Comparison of ENCODE assay signal across 20 cellular contexts in genomic region chr1:18908911-18909771, GRCh38. TPM values are rescaled to one million over a fixed set of nuclear protein-coding genes. Genes with fewer than 3 reads are reported as not detected.
DNase-seq lines count a peak whose midpoint lies in the region; ATAC-seq lines count a peak whose summit lies in the region.
"Had no signal": no experiment of that assay in that cellular context is flagged by ENCODE, and none has a peak within 500 bp of the region (broad histone marks: within the 10 kb centered on the region; RNA-seq: fewer than 3 reads in every experiment).

No MANE protein-coding gene starts in this region.

- H3K4me3 Mint-ChIP-seq in activated CD4-positive, alpha-beta memory T cell treated with anti-CD3 and anti-CD28 coated beads for 36 hours = no peak overlapping the region
- no peak overlapping the region for H3K4me3 Mint-ChIP-seq in activated CD4-positive, alpha-beta memory T cell treated with anti-CD3 and anti-CD28 coated beads, Interleukin-2, amount 10 ng/mL, durations not matched to agents 7 days and 5 days
- H3K4me3 Mint-ChIP-seq in activated T-helper 17 cell treated with anti-CD3 and anti-CD28 coated beads, Interleukin-2, amount 50 U/mL, for 72 hours = peak overlapping the region; percentile 63
- H3K4me3 Mint-ChIP-seq in naive thymus-derived CD4-positive, alpha-beta T cell = no peak overlapping the region

- CTCF ChIA-PET in activated CD4-positive, alpha-beta memory T cell treated with anti-CD3 and anti-CD28 coated beads for 36 hours (lab: Charles Lee) = interaction anchor here (0.9 to 10.8 kb wide), 20 partner anchors 10 to 258 kb away, joined by 3 to 144 read pairs (median 12); partner anchors contain the start of gene IFFO2
- CTCF ChIA-PET in activated CD4-positive, alpha-beta memory T cell treated with anti-CD3 and anti-CD28 coated beads, Interleukin-2, amount 10 ng/mL, durations not matched to agents 7 days and 5 days (lab: Charles Lee) = interaction anchor here (0.5 to 10.3 kb wide), 11 partner anchors 9 to 1303 kb away, joined by 3 to 123 read pairs (median 7); partner anchors contain the start of gene IFFO2
- CTCF ChIA-PET in naive thymus-derived CD4-positive, alpha-beta T cell (lab: Charles Lee) = interaction anchor here (0.6 to 9.1 kb wide), 17 partner anchors 13 to 330 kb away, joined by 3 to 105 read pairs (median 4); no protein-coding TSS in a partner anchor

- H3K27me3 Mint-ChIP-seq in activated CD4-positive, alpha-beta memory T cell treated with anti-CD3 and anti-CD28 coated beads for 36 hours = no peaks in the 10 kb centered on the region
- no peaks in the 10 kb centered on the region for H3K27me3 Mint-ChIP-seq in activated CD4-positive, alpha-beta memory T cell treated with anti-CD3 and anti-CD28 coated beads, Interleukin-2, amount 10 ng/mL, durations not matched to agents 7 days and 5 days
- H3K27me3 Mint-ChIP-seq in activated T-helper 17 cell treated with anti-CD3 and anti-CD28 coated beads, Interleukin-2, amount 50 U/mL, for 72 hours = no peaks in the 10 kb centered on the region
- no peaks in the 10 kb centered on the region for H3K27me3 Mint-ChIP-seq in naive thymus-derived CD4-positive, alpha-beta T cell
- H3K27me3 Mint-ChIP-seq: naive thymus-derived CD8-positive, alpha-beta T cell had no signal

- POLR2A ChIA-PET in activated CD4-positive, alpha-beta memory T cell treated with anti-CD3 and anti-CD28 coated beads for 36 hours (lab: Charles Lee) = interaction anchor here (1.3 to 2.7 kb wide), 2 partner anchors 18 to 45 kb away, joined by 3 to 14 read pairs; no protein-coding TSS in a partner anchor
- POLR2A ChIA-PET in activated CD4-positive, alpha-beta memory T cell treated with anti-CD3 and anti-CD28 coated beads, Interleukin-2, amount 10 ng/mL, durations not matched to agents 7 days and 5 days (lab: Charles Lee) = interaction anchor here (0.6 to 3.8 kb wide), 9 partner anchors 16 to 171 kb away, joined by 3 to 17 read pairs (median 3); partner anchors contain the start of gene IFFO2
- POLR2A ChIA-PET in naive thymus-derived CD4-positive, alpha-beta T cell (lab: Charles Lee) = interaction anchor here (0.9 to 1.2 kb wide), 2 partner anchors 15 to 18 kb away, joined by 4 read pairs; no protein-coding TSS in a partner anchor

- H3K27ac ChIP-seq in naive thymus-derived CD4-positive, alpha-beta T cell (ENCODE audit: low read depth, low read length) = no peak overlapping the region

- peak; percentile 79 for ATAC-seq in activated T-helper 17 cell treated with anti-CD3 and anti-CD28 coated beads, Interleukin-2, amount 50 U/mL, for 72 hours (replicated peaks)
- ATAC-seq in naive thymus-derived CD4-positive, alpha-beta T cell = no peak
- ATAC-seq in HG02884 (IDR thresholded peaks at IDR 0.05; ENCODE audit: unreplicated experiment) = no peak
- ATAC-seq: naive thymus-derived CD8-positive, alpha-beta T cell had no signal

- intact Hi-C loops in activated CD4-positive, alpha-beta memory T cell treated with anti-CD3 and anti-CD28 coated beads for 36 hours (cut with micrococcal nuclease) = loop anchor here (1.0 to 10.0 kb wide), 5 partner anchors 18 to 336 kb away; no protein-coding TSS in a partner anchor
- intact Hi-C loops in naive thymus-derived CD4-positive, alpha-beta T cell (cut with micrococcal nuclease) = loop anchor here (5.0 to 10.0 kb wide), 3 partner anchors 103 to 686 kb away; partner anchors contain the start of gene UBR4 (in 1 of the 2)

- H3K4me1 ChIP-seq in naive thymus-derived CD4-positive, alpha-beta T cell (ENCODE audit: control insufficient read depth in 2 of 2, insufficient read depth in 2 of 2, low read length in 2 of 2) = peaks cover 0 to 4% of the 10 kb centered on the region in 2 donors

- DNase-seq in activated CD4-positive, alpha-beta memory T cell treated with anti-CD3 and anti-CD28 coated beads for 36 hours = peak; percentile 45
- DNase-seq in activated CD4-positive, alpha-beta memory T cell treated with anti-CD3 and anti-CD28 coated beads, Interleukin-2, amount 10 ng/mL, durations not matched to agents 7 days and 5 days = no peak
- DNase-seq in GF-D8 (lab: John Stamatoyannopoulos, UW) = peak; percentile 38
- no peak for DNase-seq in naive thymus-derived CD4-positive, alpha-beta T cell
- no peak for DNase-seq in KBM-7
- no peak for DNase-seq in kidney glomerular epithelial cell (lab: John Stamatoyannopoulos, UW)
- DNase-seq: activated CD8-positive, alpha-beta memory T cell treated with anti-CD3 and anti-CD28 coated beads, Interleukin-2, amount 50 U/mL, for 4 hours; DMS153; dorsolateral prefrontal cortex; hippocampal formation; naive thymus-derived CD8-positive, alpha-beta T cell; NCI-H1105; NCI-H2171; NK-92 treated with Interleukin-12 subunit alpha and Interleukin-12 subunit beta, amount 100 ng/mL, for 24 hours; SHP77 treated with DMSO at 0.1 percent for 48 hours had no signal

- peaks cover 14% of the 10 kb centered on the region for H3K9me3 Mint-ChIP-seq in activated CD4-positive, alpha-beta memory T cell treated with anti-CD3 and anti-CD28 coated beads for 36 hours
- H3K9me3 Mint-ChIP-seq in activated CD4-positive, alpha-beta memory T cell treated with anti-CD3 and anti-CD28 coated beads, Interleukin-2, amount 10 ng/mL, durations not matched to agents 7 days and 5 days = no peaks in the 10 kb centered on the region
- H3K9me3 Mint-ChIP-seq in activated T-helper 17 cell treated with anti-CD3 and anti-CD28 coated beads, Interleukin-2, amount 50 U/mL, for 72 hours = no peaks in the 10 kb centered on the region
- no peaks in the 10 kb centered on the region for H3K9me3 Mint-ChIP-seq in naive thymus-derived CD4-positive, alpha-beta T cell
- H3K9me3 Mint-ChIP-seq: naive thymus-derived CD8-positive, alpha-beta T cell had no signal

- H3K27me3 ChIP-seq in naive thymus-derived CD4-positive, alpha-beta T cell (ENCODE audit: control insufficient read depth in 2 of 2, insufficient read depth in 2 of 2, low read length in 2 of 2) = no peaks in the 10 kb centered on the region
- H3K27me3 ChIP-seq: dorsolateral prefrontal cortex had no signal

- no peaks in the 10 kb centered on the region for H3K9me3 ChIP-seq in naive thymus-derived CD4-positive, alpha-beta T cell (ENCODE audit: control insufficient read depth in 2 of 3, low read length in 3 of 3)

- H3K36me3 Mint-ChIP-seq in activated CD4-positive, alpha-beta memory T cell treated with anti-CD3 and anti-CD28 coated beads for 36 hours = peaks cover 58% of the 10 kb centered on the region
- peaks cover 43% of the 10 kb centered on the region for H3K36me3 Mint-ChIP-seq in activated CD4-positive, alpha-beta memory T cell treated with anti-CD3 and anti-CD28 coated beads, Interleukin-2, amount 10 ng/mL, durations not matched to agents 7 days and 5 days (ENCODE audit: low read depth)
- H3K36me3 Mint-ChIP-seq in activated T-helper 17 cell treated with anti-CD3 and anti-CD28 coated beads, Interleukin-2, amount 50 U/mL, for 72 hours (ENCODE audit: low read depth) = peaks cover 81% of the 10 kb centered on the region
- peaks cover 6 to 34% (median 12%) of the 10 kb centered on the region in 5 donors for H3K36me3 Mint-ChIP-seq in naive thymus-derived CD4-positive, alpha-beta T cell

- peaks cover 7 to 54% (median 15%) of the 10 kb centered on the region in 3 experiments for H3K36me3 ChIP-seq in naive thymus-derived CD4-positive, alpha-beta T cell (ENCODE audit: control insufficient read depth in 2 of 3, insufficient read depth in 3 of 3, low read length in 3 of 3)

- in situ Hi-C loops in KBM-7 (cut with MboI; ENCODE audit: low pct_unique_long_range_greater_than_20kb, low sequenced_read_pairs) = loop anchor here (25.0 kb wide), 1 partner anchor 178 kb away; no protein-coding TSS in a partner anchor

- H3K27ac Mint-ChIP-seq in activated CD4-positive, alpha-beta memory T cell treated with anti-CD3 and anti-CD28 coated beads for 36 hours = no peak overlapping the region
- no peak overlapping the region for H3K27ac Mint-ChIP-seq in activated CD4-positive, alpha-beta memory T cell treated with anti-CD3 and anti-CD28 coated beads, Interleukin-2, amount 10 ng/mL, durations not matched to agents 7 days and 5 days
- H3K27ac Mint-ChIP-seq in activated T-helper 17 cell treated with anti-CD3 and anti-CD28 coated beads, Interleukin-2, amount 50 U/mL, for 72 hours = peak overlapping the region; percentile 91
- H3K27ac Mint-ChIP-seq in naive thymus-derived CD4-positive, alpha-beta T cell = peak overlapping the region in 5 of 9 donors; percentile 44 to 71 (median 57)

- H3K4me3 ChIP-seq in naive thymus-derived CD4-positive, alpha-beta T cell (ENCODE audit: low read length) = no peak overlapping the region

- peaks cover 15% of the 10 kb centered on the region for H3K4me1 Mint-ChIP-seq in activated CD4-positive, alpha-beta memory T cell treated with anti-CD3 and anti-CD28 coated beads for 36 hours (ENCODE audit: low read depth)
- peaks cover 7% of the 10 kb centered on the region for H3K4me1 Mint-ChIP-seq in activated CD4-positive, alpha-beta memory T cell treated with anti-CD3 and anti-CD28 coated beads, Interleukin-2, amount 10 ng/mL, durations not matched to agents 7 days and 5 days
- H3K4me1 Mint-ChIP-seq in activated T-helper 17 cell treated with anti-CD3 and anti-CD28 coated beads, Interleukin-2, amount 50 U/mL, for 72 hours = peaks cover 26% of the 10 kb centered on the region
- peaks cover 3 to 17% (median 12%) of the 10 kb centered on the region in 7 donors for H3K4me1 Mint-ChIP-seq in naive thymus-derived CD4-positive, alpha-beta T cell

RNA-seq across cellular contexts. Expression of gene ALDH4A1, which starts 6.8 kb away (rescaled TPM):
- total RNA-seq in activated CD4-positive, alpha-beta memory T cell treated with anti-CD3 and anti-CD28 coated beads for 36 hours = 1 to 10 TPM; 7.2 to 7.3 TPM
- 1 to 10 TPM; 3.3 to 3.7 TPM for total RNA-seq in activated CD4-positive, alpha-beta memory T cell treated with anti-CD3 and anti-CD28 coated beads, Interleukin-2, amount 10 ng/mL, durations not matched to agents 7 days and 5 days
- total RNA-seq in activated T-helper 17 cell treated with anti-CD3 and anti-CD28 coated beads, Interleukin-2, amount 50 U/mL, for 72 hours = 1 to 10 TPM; 3.5 to 4.8 TPM
- total RNA-seq in naive thymus-derived CD4-positive, alpha-beta T cell = 1 to 10 TPM; 1.3 to 3.2 (median 1.6) TPM
- polyA plus RNA-seq in naive thymus-derived CD4-positive, alpha-beta T cell = 1 to 10 TPM in 1 of 2 donors, under 1 TPM in 1; 0.94 to 1.3 TPM

RNA-seq across cellular contexts. Expression of gene IFFO2, which starts 47.3 kb away (rescaled TPM):
- total RNA-seq in activated CD4-positive, alpha-beta memory T cell treated with anti-CD3 and anti-CD28 coated beads for 36 hours = 10 to 100 TPM; 40.4 to 42.0 TPM
- total RNA-seq in activated CD4-positive, alpha-beta memory T cell treated with anti-CD3 and anti-CD28 coated beads, Interleukin-2, amount 10 ng/mL, durations not matched to agents 7 days and 5 days = 10 to 100 TPM; 19.9 to 22.7 TPM
- 10 to 100 TPM; 17.0 to 38.2 TPM for total RNA-seq in activated T-helper 17 cell treated with anti-CD3 and anti-CD28 coated beads, Interleukin-2, amount 50 U/mL, for 72 hours
- 10 to 100 TPM; 20.5 to 57.1 (median 28.2) TPM for total RNA-seq in naive thymus-derived CD4-positive, alpha-beta T cell
- 1 to 10 TPM; 1.1 to 2.7 TPM for polyA plus RNA-seq in naive thymus-derived CD4-positive, alpha-beta T cell

RNA-seq across cellular contexts. Expression of gene TAS1R2, which starts 49.7 kb away (rescaled TPM):
- total RNA-seq in activated CD4-positive, alpha-beta memory T cell treated with anti-CD3 and anti-CD28 coated beads for 36 hours = not detected
- not detected for total RNA-seq in activated CD4-positive, alpha-beta memory T cell treated with anti-CD3 and anti-CD28 coated beads, Interleukin-2, amount 10 ng/mL, durations not matched to agents 7 days and 5 days
- total RNA-seq in activated T-helper 17 cell treated with anti-CD3 and anti-CD28 coated beads, Interleukin-2, amount 50 U/mL, for 72 hours = not detected
- not detected for total RNA-seq in naive thymus-derived CD4-positive, alpha-beta T cell
- not detected for polyA plus RNA-seq in naive thymus-derived CD4-positive, alpha-beta T cell
- total RNA-seq: dorsolateral prefrontal cortex; H1; liver; naive thymus-derived CD8-positive, alpha-beta T cell; renal cortical epithelial cell had no signal
- polyA plus RNA-seq: H1; liver; naive thymus-derived CD8-positive, alpha-beta T cell had no signal

Comparison
In these comparisons a context has a peak if more than half of its experiments do, and no peak if none do; other contexts are left out.
1. DNase-seq: peak in activated CD4-positive, alpha-beta memory T cell treated with anti-CD3 and anti-CD28 coated beads for 36 hours (single experiment) and GF-D8 (single experiment); none in activated CD4-positive, alpha-beta memory T cell treated with anti-CD3 and anti-CD28 coated beads, Interleukin-2, amount 10 ng/mL, durations not matched to agents 7 days and 5 days (single experiment), naive thymus-derived CD4-positive, alpha-beta T cell (0 of 9), KBM-7 (single experiment) and kidney glomerular epithelial cell (single experiment).
2. H3K27ac Mint-ChIP-seq: peak in activated T-helper 17 cell treated with anti-CD3 and anti-CD28 coated beads, Interleukin-2, amount 50 U/mL, for 72 hours (single experiment) and naive thymus-derived CD4-positive, alpha-beta T cell (5 of 9); none in activated CD4-positive, alpha-beta memory T cell treated with anti-CD3 and anti-CD28 coated beads for 36 hours (single experiment) and activated CD4-positive, alpha-beta memory T cell treated with anti-CD3 and anti-CD28 coated beads, Interleukin-2, amount 10 ng/mL, durations not matched to agents 7 days and 5 days (single experiment).